In the genomic region with DNA sequence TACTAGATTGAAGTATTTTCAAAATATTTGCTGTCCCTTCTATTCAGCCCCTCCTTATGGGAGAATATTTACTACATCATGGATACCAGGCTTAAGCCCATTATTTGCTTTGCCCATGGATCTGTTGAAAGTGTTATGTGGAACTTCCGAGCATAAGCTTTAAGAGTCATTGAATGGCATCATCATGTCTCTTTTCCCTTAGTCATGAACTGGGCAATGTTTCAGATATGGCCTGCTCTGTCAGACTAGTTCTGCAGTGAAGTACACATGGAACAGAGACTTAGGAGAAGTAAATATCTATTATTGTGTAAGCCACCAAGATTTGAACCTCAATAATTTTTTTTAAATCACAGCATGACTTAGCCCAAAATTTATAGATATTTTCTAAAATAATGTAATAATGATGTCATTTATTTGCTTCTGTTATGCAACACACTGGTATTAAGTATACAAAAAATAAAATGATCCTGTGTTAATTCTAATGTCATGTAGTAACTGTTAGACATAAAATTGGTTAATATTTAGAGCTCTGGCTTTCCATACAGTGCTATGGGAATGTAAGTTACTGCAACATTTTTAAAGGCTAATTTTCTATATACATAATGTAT, we compare ENCODE assay signal across 20 cellular contexts.
"Had no signal": no experiment of that assay in that cellular context is flagged by ENCODE, and none has a peak within 500 bp of the region (broad histone marks: within the 10 kb centered on the region; RNA-seq: fewer than 3 reads in every experiment).

No MANE protein-coding gene starts in this region.

- H3K9me3 ChIP-seq: adrenal gland, gastrocnemius medialis, lower lobe of right lung, pancreas, testis, upper lobe of left lung had no signal

- H3K4me1 ChIP-seq: adrenal gland, gastrocnemius medialis, heart right ventricle, lower lobe of right lung, pancreas, stomach, testis, upper lobe of left lung had no signal

- H3K27ac ChIP-seq: adrenal gland, gastrocnemius medialis, heart right ventricle, lower lobe of right lung, pancreas, stomach, testis, upper lobe of left lung had no signal

- DNase-seq: activated CD4-positive, CD25-positive, alpha-beta regulatory T cell treated with anti-CD3 and anti-CD28 coated beads, Interleukin-2, amount 50 U/mL, for 72 hours; activated naive CD4-positive, alpha-beta T cell treated with anti-CD3 and anti-CD28 coated beads for 36 hours; activated T-cell treated with anti-CD3 and anti-CD28 coated beads for 4 hours; adrenal gland; cortex of kidney; effector CD8-positive, alpha-beta T cell; gastrocnemius medialis; heart right ventricle; left colon; lower lobe of right lung; midbrain; pancreas; stimulated activated CD4-positive, alpha-beta T cell treated with anti-CD3 and anti-CD28 coated beads, Interleukin-12 subunit alpha, Interleukin-12 subunit beta, amount 100 ng/mL, for 4 hours; stimulated activated CD4-positive, alpha-beta T cell treated with anti-CD3 and anti-CD28 coated beads, Interleukin-2, amount 100 ng/mL, for 24 hours; stomach; T-helper 1 cell; T1000; testis; upper lobe of left lung had no signal

- H3K4me3 ChIP-seq: adrenal gland, gastrocnemius medialis, heart right ventricle, lower lobe of right lung, pancreas, stomach, testis, upper lobe of left lung had no signal

- ATAC-seq: activated T-helper 17 cell treated with anti-CD3 and anti-CD28 coated beads, Interleukin-2, amount 50 U/mL, for 72 hours; gastrocnemius medialis; heart right ventricle; left colon; lower lobe of right lung; pancreas had no signal

- H3K36me3 ChIP-seq: adrenal gland, gastrocnemius medialis, heart right ventricle, lower lobe of right lung, pancreas, stomach, upper lobe of left lung had no signal

- H3K27me3 ChIP-seq: adrenal gland, gastrocnemius medialis, heart right ventricle, pancreas, stomach, testis, upper lobe of left lung had no signal
